In the genomic region with DNA sequence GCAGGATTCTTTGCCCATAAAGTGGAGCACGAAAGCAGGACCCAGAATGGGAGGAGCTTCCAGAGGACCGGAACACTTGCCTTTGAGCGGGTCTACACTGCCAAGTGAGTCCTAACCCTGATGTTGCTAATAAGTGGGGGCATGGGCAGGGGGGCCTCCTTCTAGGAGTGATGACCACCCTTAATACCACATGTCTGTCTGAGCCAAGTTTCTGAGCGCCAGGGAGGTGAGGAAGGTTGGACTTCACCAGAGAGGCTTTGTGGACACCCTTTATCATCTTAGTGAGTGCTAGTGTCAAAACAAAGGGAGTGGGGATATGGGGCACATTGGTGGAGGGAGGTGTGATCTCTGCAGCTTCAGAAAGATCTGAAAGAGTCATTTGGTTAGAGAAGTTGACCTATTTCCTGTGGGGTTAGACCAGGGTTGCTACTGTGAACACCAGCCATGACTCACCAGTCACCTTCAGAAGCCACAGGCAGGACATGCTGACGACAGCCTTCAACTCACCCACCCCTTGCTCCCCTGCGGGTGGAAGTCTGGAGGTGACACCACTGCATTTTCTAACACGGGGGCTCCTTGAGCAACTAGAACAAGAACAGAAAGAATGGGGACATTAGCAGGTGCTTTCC, we compare ENCODE assay signal across 8 cellular contexts.
DNase-seq lines count a peak whose midpoint lies in the region; ATAC-seq lines count a peak whose summit lies in the region.

No MANE protein-coding gene starts in this region.

- H3K27ac ChIP-seq in muscle layer of colon (ENCODE audit: low read depth, low read length) = peak overlapping the region; percentile 1

- H3K4me1 Mint-ChIP-seq in activated naive CD8-positive, alpha-beta T cell treated with anti-CD3 and anti-CD28 coated beads, Interleukin-2, amount 50 U/mL, for 24 hours = peaks cover 71% of the 10 kb centered on the region
- H3K4me1 Mint-ChIP-seq in stimulated activated naive CD8-positive, alpha-beta T cell treated with anti-CD3 and anti-CD28 coated beads, Interleukin-15, Interleukin-2, amounts not matched to agents 100 ng/mL and 50 ng/mL, for 24 hours (ENCODE audit: low read depth) = peaks cover 67% of the 10 kb centered on the region

- H3K27me3 Mint-ChIP-seq in activated naive CD8-positive, alpha-beta T cell treated with anti-CD3 and anti-CD28 coated beads, Interleukin-2, amount 50 U/mL, for 24 hours = peaks cover 5% of the 10 kb centered on the region
- H3K27me3 Mint-ChIP-seq in stimulated activated naive CD8-positive, alpha-beta T cell treated with anti-CD3 and anti-CD28 coated beads, Interleukin-15, Interleukin-2, amounts not matched to agents 100 ng/mL and 50 ng/mL, for 24 hours = no peaks in the 10 kb centered on the region

- peak overlapping the region; percentile 82 for H3K27ac Mint-ChIP-seq in activated naive CD8-positive, alpha-beta T cell treated with anti-CD3 and anti-CD28 coated beads, Interleukin-2, amount 50 U/mL, for 24 hours
- H3K27ac Mint-ChIP-seq in stimulated activated naive CD8-positive, alpha-beta T cell treated with anti-CD3 and anti-CD28 coated beads, Interleukin-15, Interleukin-2, amounts not matched to agents 100 ng/mL and 50 ng/mL, for 24 hours = peak overlapping the region; percentile 83

- H3K4me3 Mint-ChIP-seq in activated naive CD8-positive, alpha-beta T cell treated with anti-CD3 and anti-CD28 coated beads, Interleukin-2, amount 50 U/mL, for 24 hours = peak overlapping the region; percentile 39
- peak overlapping the region; percentile 61 for H3K4me3 Mint-ChIP-seq in stimulated activated naive CD8-positive, alpha-beta T cell treated with anti-CD3 and anti-CD28 coated beads, Interleukin-15, Interleukin-2, amounts not matched to agents 100 ng/mL and 50 ng/mL, for 24 hours

- no peak overlapping the region for H3K9ac ChIP-seq in muscle layer of colon (ENCODE audit: low read length)

- H3K4me3 ChIP-seq in muscle layer of colon (ENCODE audit: low read depth in 1 of 2, low read length in 2 of 2) = no peak overlapping the region

- no peaks in the 10 kb centered on the region for H3K9me3 Mint-ChIP-seq in activated naive CD8-positive, alpha-beta T cell treated with anti-CD3 and anti-CD28 coated beads, Interleukin-2, amount 50 U/mL, for 24 hours
- H3K9me3 Mint-ChIP-seq in stimulated activated naive CD8-positive, alpha-beta T cell treated with anti-CD3 and anti-CD28 coated beads, Interleukin-15, Interleukin-2, amounts not matched to agents 100 ng/mL and 50 ng/mL, for 24 hours = no peaks in the 10 kb centered on the region

- H3K36me3 Mint-ChIP-seq in activated naive CD8-positive, alpha-beta T cell treated with anti-CD3 and anti-CD28 coated beads, Interleukin-2, amount 50 U/mL, for 24 hours (ENCODE audit: low read depth) = peaks cover 24% of the 10 kb centered on the region
- H3K36me3 Mint-ChIP-seq in stimulated activated naive CD8-positive, alpha-beta T cell treated with anti-CD3 and anti-CD28 coated beads, Interleukin-15, Interleukin-2, amounts not matched to agents 100 ng/mL and 50 ng/mL, for 24 hours (ENCODE audit: low read depth) = peaks cover 20% of the 10 kb centered on the region

- no peaks in the 10 kb centered on the region for H3K9me3 ChIP-seq in muscle layer of colon (ENCODE audit: low read length)

- H3K4me1 ChIP-seq in muscle layer of colon (ENCODE audit: insufficient read depth, low read length) = peaks cover 9% of the 10 kb centered on the region

- H3K36me3 ChIP-seq in muscle layer of colon (ENCODE audit: insufficient read depth, low read length) = no peaks in the 10 kb centered on the region

- no peaks in the 10 kb centered on the region for H3K27me3 ChIP-seq in muscle layer of colon (ENCODE audit: control insufficient read depth in 1 of 2, insufficient read depth in 2 of 2, low read length in 2 of 2)

- ATAC-seq in GM19324 (IDR thresholded peaks at IDR 0.05; ENCODE audit: low FRiP score, unreplicated experiment) = peak; percentile 97
- peak; percentile 93 for ATAC-seq in HG03139 (IDR thresholded peaks at IDR 0.05; ENCODE audit: unreplicated experiment)
- ATAC-seq in activated naive CD8-positive, alpha-beta T cell treated with anti-CD3 and anti-CD28 coated beads, Interleukin-2, amount 50 U/mL, for 24 hours = peak; percentile 87

- DNase-seq in T follicular helper cell (ENCODE audit: low read depth) (peak; percentile 61), NCI-H1436 (lab: John Stamatoyannopoulos, UW) (no peak), NCI-H446 treated with DMSO at 0.1 percent for 48 hours (lab: John Stamatoyannopoulos, UW) (no peak)
- peak; percentile 79 for DNase-seq in activated naive CD8-positive, alpha-beta T cell treated with anti-CD3 and anti-CD28 coated beads, Interleukin-2, amount 50 U/mL, for 24 hours

Comparison
In these comparisons a context has a peak if more than half of its experiments do, and no peak if none do; other contexts are left out.
1. DNase-seq: peak in T follicular helper cell (single experiment) and activated naive CD8-positive, alpha-beta T cell treated with anti-CD3 and anti-CD28 coated beads, Interleukin-2, amount 50 U/mL, for 24 hours (single experiment); none in NCI-H1436 (single experiment) and NCI-H446 treated with DMSO at 0.1 percent for 48 hours (single experiment).
2. Peak in every context shown above with its lines, with median percentiles within 50 percentile points of each other: ATAC-seq.